ENCODE assay signal across 15 cellular contexts in genomic region chr3:31274406-31275024, GRCh38.
A peak's percentile ranks its signal among the peaks of the same experiment; 100 is the strongest.
DNase-seq lines count a peak whose midpoint lies in the region; ATAC-seq, FAIRE-seq and TF ChIP-seq lines count a peak whose summit lies in the region.
"Had no signal": no experiment of that assay in that cellular context is flagged by ENCODE, and none has a peak within 500 bp of the region (broad histone marks: within the 10 kb centered on the region; RNA-seq: fewer than 3 reads in every experiment).

No MANE protein-coding gene starts in this region.

- dilution Hi-C loops in keratinocyte (cut with MboI; ENCODE audit: extremely low pct_ligation_motif_present, low sequenced_read_pairs) = no loop called here

- peak overlapping the region; percentile 41 for H3K27ac ChIP-seq in astrocyte (ENCODE audit: low read depth, low read length)
- peak overlapping the region; percentile 63 for H3K27ac ChIP-seq in keratinocyte (ENCODE audit: control insufficient read depth, insufficient read depth, low read length)
- no peak overlapping the region for H3K27ac ChIP-seq in prostate gland

- peak; percentile 30 for DNase-seq in EL
- peak; percentile 43 for DNase-seq in astrocyte (ENCODE audit: low read depth)
- no peak for DNase-seq in keratinocyte (ENCODE audit: low read depth, low spot score)
- peak; percentile 45 for DNase-seq in stromal cell of bone marrow (ENCODE audit: low read depth)
- DNase-seq in prostate gland (ENCODE audit: low spot score) = no peak
- DNase-seq in NCI-H2107 (lab: John Stamatoyannopoulos, UW) = no peak
- no peak for DNase-seq in NCI-H1417 treated with DMSO at 0.1 percent for 48 hours (lab: John Stamatoyannopoulos, UW)
- DNase-seq: activated naive CD4-positive, alpha-beta T cell treated with Interleukin-2 at 50 U/mL for 16 hours; caudate nucleus; mucosa of descending colon; NCI-H2081; NCI-H774 had no signal

- TF ChIP-seq CTCF in astrocyte (IDR thresholded peaks at IDR 0.05; ENCODE audit: insufficient read depth, low read depth, low read length) (no peak), keratinocyte (optimal IDR thresholded peaks at IDR 0.05 in 1 of 3, IDR thresholded peaks at IDR 0.05 in 1 of 3, conservative IDR thresholded peaks at IDR 0.05 in 1 of 3; ENCODE audit: extremely low read depth in 1 of 3, insufficient read depth in 2 of 3, low read length in 3 of 3) (no peak), prostate gland (IDR thresholded peaks at IDR 0.05) (no peak)

- no peaks in the 10 kb centered on the region for H3K36me3 Mint-ChIP-seq in astrocyte (ENCODE audit: low read depth, unreplicated experiment)

- no peak overlapping the region for H3K9ac ChIP-seq in astrocyte (ENCODE audit: low read length)
- H3K9ac ChIP-seq in keratinocyte (ENCODE audit: control insufficient read depth, extremely low read depth, insufficient read depth, low read length) = no peak overlapping the region

- intact Hi-C loops in prostate gland (cut with DNase I) = no loop called here

- no peaks in the 10 kb centered on the region for H3K27me3 ChIP-seq in astrocyte (ENCODE audit: insufficient read depth, low read length)
- H3K27me3 ChIP-seq in keratinocyte (ENCODE audit: control insufficient read depth, extremely low read depth, insufficient read depth, low read length) = no peaks in the 10 kb centered on the region
- H3K27me3 ChIP-seq in prostate gland (replicated peaks; ENCODE audit: insufficient read depth) = no peaks in the 10 kb centered on the region

- peak overlapping the region; percentile 5 for H3K27ac Mint-ChIP-seq in astrocyte (ENCODE audit: unreplicated experiment)
- H3K27ac Mint-ChIP-seq: B cell had no signal

- H3K4me3 ChIP-seq in astrocyte (ENCODE audit: insufficient read depth, low read depth, low read length) (no peak overlapping the region), keratinocyte (ENCODE audit: control insufficient read depth in 2 of 3, extremely low read depth in 1 of 3, insufficient read depth in 2 of 3, low read depth in 1 of 3, low read length in 3 of 3) (no peak overlapping the region), prostate gland (no peak overlapping the region)
- H3K4me3 ChIP-seq: mucosa of descending colon had no signal

- H3K79me2 ChIP-seq in astrocyte (ENCODE audit: insufficient read depth, low read length) = no peaks in the 10 kb centered on the region
- no peaks in the 10 kb centered on the region for H3K79me2 ChIP-seq in keratinocyte (ENCODE audit: control insufficient read depth, insufficient read depth, low read length)

- H3K4me3 Mint-ChIP-seq in astrocyte (ENCODE audit: unreplicated experiment) = no peak overlapping the region
- H3K4me3 Mint-ChIP-seq: B cell had no signal

- no peak for TF ChIP-seq POLR2A in prostate gland (IDR thresholded peaks at IDR 0.05)

- peaks cover 11% of the 10 kb centered on the region for H3K27me3 Mint-ChIP-seq in astrocyte (ENCODE audit: low read depth, unreplicated experiment)

- WGBS in prostate gland = 77% methylated on average over 3 of the region's 3 CpGs

- H3K9me3 Mint-ChIP-seq in astrocyte (ENCODE audit: unreplicated experiment) = peaks cover 2% of the 10 kb centered on the region

- FAIRE-seq in astrocyte (lab: Jason Lieb, UNC) (peak; percentile 49), keratinocyte (lab: Jason Lieb, UNC) (no peak)
- FAIRE-seq: endometrium had no signal

- H2AFZ ChIP-seq in astrocyte (ENCODE audit: low read depth, low read length) = peak overlapping the region; percentile 28
- no peak overlapping the region for H2AFZ ChIP-seq in keratinocyte (ENCODE audit: control insufficient read depth, low read length)

- no peaks in the 10 kb centered on the region for H3K9me1 ChIP-seq in keratinocyte (ENCODE audit: control insufficient read depth, extremely low read depth, insufficient read depth, low read length)

- H3K4me1 ChIP-seq in astrocyte (ENCODE audit: insufficient read depth, low read length) (peaks cover 13% of the 10 kb centered on the region), keratinocyte (ENCODE audit: control insufficient read depth, extremely low read depth, insufficient read depth, low read length) (peaks cover 22% of the 10 kb centered on the region), prostate gland (replicated peaks) (no peaks in the 10 kb centered on the region)

- no peaks in the 10 kb centered on the region for H3K36me3 ChIP-seq in astrocyte (ENCODE audit: insufficient read depth, low read length)
- no peaks in the 10 kb centered on the region for H3K36me3 ChIP-seq in keratinocyte (ENCODE audit: control insufficient read depth in 2 of 2, extremely low read depth in 1 of 2, insufficient read depth in 2 of 2, low read length in 2 of 2)
- no peaks in the 10 kb centered on the region for H3K36me3 ChIP-seq in prostate gland

- H4K20me1 ChIP-seq in astrocyte (ENCODE audit: insufficient read depth, low read length) (no peaks in the 10 kb centered on the region), keratinocyte (ENCODE audit: control insufficient read depth, extremely low read depth, insufficient read depth, low read length) (no peaks in the 10 kb centered on the region)

- peaks cover 11% of the 10 kb centered on the region for H3K4me1 Mint-ChIP-seq in astrocyte (ENCODE audit: low read depth, unreplicated experiment)
- H3K4me1 Mint-ChIP-seq: B cell had no signal

- H3K9me3 ChIP-seq in astrocyte (ENCODE audit: insufficient read depth, low read depth, low read length) (no peaks in the 10 kb centered on the region), keratinocyte (ENCODE audit: control insufficient read depth, low read depth, low read length) (no peaks in the 10 kb centered on the region), prostate gland (no peaks in the 10 kb centered on the region)
- H3K9me3 ChIP-seq: mucosa of descending colon had no signal

- ATAC-seq in HG03139 (IDR thresholded peaks at IDR 0.05; ENCODE audit: unreplicated experiment) = no peak
- ATAC-seq: mucosa of descending colon had no signal

- H3K4me2 ChIP-seq in astrocyte (ENCODE audit: low read length) (peak overlapping the region; percentile 39), keratinocyte (ENCODE audit: control insufficient read depth, extremely low read depth, insufficient read depth, low read depth, low read length) (peak overlapping the region; percentile 61)

Comparison
In these comparisons a context has a peak if more than half of its experiments do, and no peak if none do; other contexts are left out.
1. DNase-seq: peak in EL (single experiment), astrocyte (single experiment) and stromal cell of bone marrow (single experiment); none in keratinocyte (single experiment), prostate gland (single experiment), NCI-H2107 (single experiment) and NCI-H1417 treated with DMSO at 0.1 percent for 48 hours (single experiment).
2. H3K27ac ChIP-seq: peak in astrocyte (single experiment) and keratinocyte (single experiment); none in prostate gland (0 of 2).